ENCODE assay signal across 22 cellular contexts in genomic region chr18:42412896-42413295, GRCh38.
DNase-seq lines count a peak whose midpoint lies in the region; ATAC-seq, FAIRE-seq and TF ChIP-seq lines count a peak whose summit lies in the region.
"Had no signal": no experiment of that assay in that cellular context is flagged by ENCODE, and none has a peak within 500 bp of the region (broad histone marks: within the 10 kb centered on the region; RNA-seq: fewer than 3 reads in every experiment).

No MANE protein-coding gene starts in this region.

- peaks cover 51% of the 10 kb centered on the region for H3K9me3 Mint-ChIP-seq in WTC11

- DNase-seq in HTR-8/SVneo (ENCODE audit: insufficient read length, low spot score) = peak; percentile 11
- DNase-seq in astrocyte of the hippocampus (ENCODE audit: low read depth, low spot score) = peak; percentile 35
- peak; percentile 81 for DNase-seq in glomerular visceral epithelial cell (ENCODE audit: extremely low spot score)
- DNase-seq in SJCRH30 = no peak
- DNase-seq in WTC11 (ENCODE audit: low spot score) = no peak
- DNase-seq: activated T-cell treated with anti-CD3 and anti-CD28 coated beads, Interleukin-2, amount 50 U/mL, for 72 hours; aorta; BE2C; colonic mucosa; foreskin fibroblast; kidney; natural killer cell; NCI-H1417; NCI-H510A treated with DMSO at 0.1 percent for 48 hours; pancreas; stimulated activated naive CD4-positive, alpha-beta T cell; thyroid gland had no signal

- no peaks in the 10 kb centered on the region for H3K27me3 Mint-ChIP-seq in WTC11 (ENCODE audit: low read depth)
- H3K27me3 Mint-ChIP-seq: activated naive CD4-positive, alpha-beta T cell treated with anti-CD3 and anti-CD28 coated beads, Interleukin-2, amount 50 U/mL, for 24 hours; memory B cell had no signal

- H3K4me3 Mint-ChIP-seq in WTC11 = no peak overlapping the region
- H3K4me3 Mint-ChIP-seq: activated naive CD4-positive, alpha-beta T cell treated with anti-CD3 and anti-CD28 coated beads, Interleukin-2, amount 50 U/mL, for 24 hours; activated T-cell treated with anti-CD3 and anti-CD28 coated beads, Interleukin-2, amount 50 U/mL, for 72 hours; memory B cell; natural killer cell had no signal

- CTCF ChIA-PET in WTC11 (lab: Charles Lee) = no interaction called here

- TF ChIP-seq CTCF in WTC11 (IDR thresholded peaks at IDR 0.05) = no peak

- H3K36me3 ChIP-seq in subcutaneous abdominal adipose tissue (ENCODE audit: control insufficient read depth in 5 of 5, insufficient read depth in 5 of 5, low read length in 5 of 5) (no peaks in the 10 kb centered on the region), SJCRH30 (no peaks in the 10 kb centered on the region)
- H3K36me3 ChIP-seq: BE2C, colonic mucosa, pancreas, thyroid gland had no signal

- H3K36me3 Mint-ChIP-seq in WTC11 = peaks cover 30% of the 10 kb centered on the region
- H3K36me3 Mint-ChIP-seq: activated naive CD4-positive, alpha-beta T cell treated with anti-CD3 and anti-CD28 coated beads, Interleukin-2, amount 50 U/mL, for 24 hours; memory B cell; natural killer cell had no signal

- H3K4me1 ChIP-seq in subcutaneous abdominal adipose tissue (ENCODE audit: control insufficient read depth in 5 of 5, insufficient read depth in 5 of 5, low read length in 5 of 5) (peaks cover 0 to 16% (median 12%) of the 10 kb centered on the region in 5 donors), SJCRH30 (no peaks in the 10 kb centered on the region)
- H3K4me1 ChIP-seq: BE2C, colonic mucosa, pancreas had no signal

- no peaks in the 10 kb centered on the region for H3K4me1 Mint-ChIP-seq in WTC11
- H3K4me1 Mint-ChIP-seq: activated naive CD4-positive, alpha-beta T cell treated with anti-CD3 and anti-CD28 coated beads, Interleukin-2, amount 50 U/mL, for 24 hours; memory B cell; natural killer cell had no signal

- H3K27ac ChIP-seq in subcutaneous abdominal adipose tissue (ENCODE audit: low read depth, low read length) (peak overlapping the region; percentile 72), SJCRH30 (no peak overlapping the region)
- H3K27ac ChIP-seq: colonic mucosa, hepatocyte, pancreas, thyroid gland had no signal

- H3K27me3 ChIP-seq in subcutaneous abdominal adipose tissue (ENCODE audit: control insufficient read depth in 5 of 5, insufficient read depth in 4 of 5, low read length in 5 of 5) = no peaks in the 10 kb centered on the region
- no peaks in the 10 kb centered on the region for H3K27me3 ChIP-seq in SJCRH30
- H3K27me3 ChIP-seq: BE2C, colonic mucosa, hepatocyte, pancreas, thyroid gland had no signal

- POLR2A ChIA-PET in WTC11 (lab: Charles Lee) = no interaction called here

- no peak for ATAC-seq in WTC11
- no peak for ATAC-seq in GM18867 (IDR thresholded peaks at IDR 0.05; ENCODE audit: unreplicated experiment)
- ATAC-seq: activated T-cell treated with anti-CD3 and anti-CD28 coated beads, Interleukin-2, amount 50 U/mL, for 72 hours; natural killer cell; pancreas had no signal

- no peak for FAIRE-seq in HTR-8/SVneo (lab: Jason Lieb, UNC)
- FAIRE-seq: kidney, pancreas had no signal

- H3K9me3 ChIP-seq in subcutaneous abdominal adipose tissue (ENCODE audit: control insufficient read depth in 5 of 5, low read length in 5 of 5) = peaks cover 0 to 6% (median 0%) of the 10 kb centered on the region in 5 donors
- H3K9me3 ChIP-seq in SJCRH30 (replicated peaks) = no peaks in the 10 kb centered on the region
- H3K9me3 ChIP-seq: BE2C, colonic mucosa, pancreas, thyroid gland had no signal

- H3K27ac Mint-ChIP-seq in WTC11 = no peak overlapping the region
- H3K27ac Mint-ChIP-seq: activated naive CD4-positive, alpha-beta T cell treated with anti-CD3 and anti-CD28 coated beads, Interleukin-2, amount 50 U/mL, for 24 hours; activated T-cell treated with anti-CD3 and anti-CD28 coated beads, Interleukin-2, amount 50 U/mL, for 72 hours; memory B cell; natural killer cell had no signal

- H3K4me3 ChIP-seq in subcutaneous abdominal adipose tissue (ENCODE audit: low read depth in 1 of 5, low read length in 5 of 5) (no peak overlapping the region), SJCRH30 (no peak overlapping the region)
- H3K4me3 ChIP-seq: colonic mucosa, hepatocyte, pancreas, thyroid gland had no signal

- H3K9ac ChIP-seq in subcutaneous abdominal adipose tissue (ENCODE audit: low read length in 5 of 5) = no peak overlapping the region

TF ChIP-seq in WTC11, 78 proteins besides CTCF, POLR2A, EP300 and RAD21 (continues in another document):
- TF ChIP-seq PRRX2 (CRISPR knock-in tag; IDR thresholded peaks at IDR 0.05) (no peak), ESRRA (CRISPR knock-in tag; IDR thresholded peaks at IDR 0.05; ENCODE audit: borderline replicate concordance) (no peak), TCF7 (CRISPR knock-in tag; IDR thresholded peaks at IDR 0.05; ENCODE audit: low read depth) (no peak), ZNF532 (CRISPR knock-in tag; IDR thresholded peaks at IDR 0.05; ENCODE audit: borderline replicate concordance) (no peak), ZNF317 (CRISPR knock-in tag; IDR thresholded peaks at IDR 0.05; ENCODE audit: borderline replicate concordance, low read depth) (no peak), TEAD1 (CRISPR knock-in tag; IDR thresholded peaks at IDR 0.05) (no peak), RORB (CRISPR knock-in tag; IDR thresholded peaks at IDR 0.05) (no peak), SMAD3 (CRISPR knock-in tag; IDR thresholded peaks at IDR 0.05; ENCODE audit: borderline replicate concordance) (no peak)
- TF ChIP-seq, protein P1, sequence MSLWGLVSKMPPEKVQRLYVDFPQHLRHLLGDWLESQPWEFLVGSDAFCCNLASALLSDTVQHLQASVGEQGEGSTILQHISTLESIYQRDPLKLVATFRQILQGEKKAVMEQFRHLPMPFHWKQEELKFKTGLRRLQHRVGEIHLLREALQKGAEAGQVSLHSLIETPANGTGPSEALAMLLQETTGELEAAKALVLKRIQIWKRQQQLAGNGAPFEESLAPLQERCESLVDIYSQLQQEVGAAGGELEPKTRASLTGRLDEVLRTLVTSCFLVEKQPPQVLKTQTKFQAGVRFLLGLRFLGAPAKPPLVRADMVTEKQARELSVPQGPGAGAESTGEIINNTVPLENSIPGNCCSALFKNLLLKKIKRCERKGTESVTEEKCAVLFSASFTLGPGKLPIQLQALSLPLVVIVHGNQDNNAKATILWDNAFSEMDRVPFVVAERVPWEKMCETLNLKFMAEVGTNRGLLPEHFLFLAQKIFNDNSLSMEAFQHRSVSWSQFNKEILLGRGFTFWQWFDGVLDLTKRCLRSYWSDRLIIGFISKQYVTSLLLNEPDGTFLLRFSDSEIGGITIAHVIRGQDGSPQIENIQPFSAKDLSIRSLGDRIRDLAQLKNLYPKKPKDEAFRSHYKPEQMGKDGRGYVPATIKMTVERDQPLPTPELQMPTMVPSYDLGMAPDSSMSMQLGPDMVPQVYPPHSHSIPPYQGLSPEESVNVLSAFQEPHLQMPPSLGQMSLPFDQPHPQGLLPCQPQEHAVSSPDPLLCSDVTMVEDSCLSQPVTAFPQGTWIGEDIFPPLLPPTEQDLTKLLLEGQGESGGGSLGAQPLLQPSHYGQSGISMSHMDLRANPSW (CRISPR knock-in tag; conservative IDR thresholded peaks at IDR 0.05; ENCODE audit: low read depth) = no peak
- TF ChIP-seq, protein P2, sequence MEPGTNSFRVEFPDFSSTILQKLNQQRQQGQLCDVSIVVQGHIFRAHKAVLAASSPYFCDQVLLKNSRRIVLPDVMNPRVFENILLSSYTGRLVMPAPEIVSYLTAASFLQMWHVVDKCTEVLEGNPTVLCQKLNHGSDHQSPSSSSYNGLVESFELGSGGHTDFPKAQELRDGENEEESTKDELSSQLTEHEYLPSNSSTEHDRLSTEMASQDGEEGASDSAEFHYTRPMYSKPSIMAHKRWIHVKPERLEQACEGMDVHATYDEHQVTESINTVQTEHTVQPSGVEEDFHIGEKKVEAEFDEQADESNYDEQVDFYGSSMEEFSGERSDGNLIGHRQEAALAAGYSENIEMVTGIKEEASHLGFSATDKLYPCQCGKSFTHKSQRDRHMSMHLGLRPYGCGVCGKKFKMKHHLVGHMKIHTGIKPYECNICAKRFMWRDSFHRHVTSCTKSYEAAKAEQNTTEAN (CRISPR knock-in tag; IDR thresholded peaks at IDR 0.05) = no peak

Comparison
In these comparisons a context has a peak if more than half of its experiments do, and no peak if none do; other contexts are left out.
1. DNase-seq: peak in HTR-8/SVneo (single experiment), astrocyte of the hippocampus (single experiment) and glomerular visceral epithelial cell (single experiment); none in SJCRH30 (0 of 2) and WTC11 (single experiment).